ENCODE assay signal across 8 cellular contexts in the genomic region with DNA sequence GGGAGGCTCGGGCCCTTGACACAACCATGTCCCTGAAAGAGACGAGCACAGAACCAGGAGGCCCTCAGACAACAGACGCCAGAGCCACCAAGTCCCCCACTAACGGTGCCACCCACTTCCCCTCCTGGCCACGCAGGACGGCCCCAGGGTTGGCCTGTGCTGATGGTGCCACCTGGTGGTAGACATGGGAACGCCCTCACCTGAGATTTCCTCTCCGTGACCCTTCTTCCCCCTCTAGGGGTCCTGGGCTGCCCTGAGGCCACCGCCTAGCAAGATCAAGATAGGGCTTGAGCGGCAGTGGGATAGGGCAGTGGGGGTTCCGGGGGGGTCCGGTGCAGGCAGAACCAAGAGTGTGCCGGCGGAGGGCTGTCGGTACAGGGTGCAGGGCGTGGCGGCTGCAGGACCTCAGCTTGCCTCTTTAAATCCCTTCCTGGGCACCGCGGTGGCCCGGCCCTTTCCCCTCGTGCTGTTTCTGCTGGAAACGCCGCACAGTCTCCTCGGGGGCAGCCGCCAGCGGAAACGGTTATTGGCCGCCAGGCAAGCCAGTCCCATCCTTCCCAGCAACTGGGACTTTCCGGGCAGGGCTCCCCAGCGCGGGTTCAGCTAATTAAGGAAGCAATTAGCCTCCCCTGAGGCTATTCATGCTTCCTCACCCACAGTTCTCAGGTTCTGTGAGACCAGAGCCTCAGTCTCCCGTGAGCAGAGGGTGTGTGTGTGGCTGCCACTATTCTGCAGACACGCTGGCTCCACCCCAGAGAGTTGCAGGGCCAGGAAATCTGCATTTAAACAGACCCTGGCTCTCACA. TPM values are rescaled to one million over a fixed set of nuclear protein-coding genes. Genes with fewer than 3 reads are reported as not detected.
DNase-seq lines count a peak whose midpoint lies in the region; TF ChIP-seq lines count a peak whose summit lies in the region.

No MANE protein-coding gene starts in this region.

- TF ChIP-seq CTCF in HFF-Myc (IDR thresholded peaks at IDR 0.05; ENCODE audit: low read depth, low read length, missing control alignments): peak; percentile 96

- in situ Hi-C loops in G401 (cut with HindIII; ENCODE audit: low sequenced_read_pairs): no loop called here

- DNase-seq in G401 (ENCODE audit: low spot score) (peak; percentile 76), HFF-Myc (ENCODE audit: extremely low read depth, low read depth) (no peak), NCI-H2081 treated with DMSO at 0.1 percent for 48 hours (lab: John Stamatoyannopoulos, UW) (peak; percentile 5), kidney tubule cell (ENCODE audit: low spot score) (peak; percentile 72), NCI-H1048 (lab: John Stamatoyannopoulos, UW) (no peak)
- DNase-seq in activated CD4-positive, CD25-positive, alpha-beta regulatory T cell treated with anti-CD3 and anti-CD28 coated beads, Interleukin-2, amount 50 U/mL, for 16 hours (ENCODE audit: low read depth, low spot score): peak; percentile 71
- peak; percentile 78 for DNase-seq in central memory CD4-positive, alpha-beta T cell
- peak; percentile 74 to 88 for DNase-seq in stimulated activated CD4-positive, alpha-beta T cell treated with anti-CD3 and anti-CD28 coated beads, Interleukin-1b, Interleukin-23, amount 100 ng/mL, for 4 hours (ENCODE audit: low read depth in 2 of 2)

- H3K4me3 ChIP-seq in HFF-Myc (replicated peaks; ENCODE audit: low read depth, low read length): peak overlapping the region; percentile 34

RNA-seq across cellular contexts. Expression of gene NFAM1, which starts 5.5 kb away (rescaled TPM):
- 0.47 and 1.2 TPM in 2 replicates for total RNA-seq in G401 (2014; rRNA removed; shearing (Covaris generic))

Comparison
In these comparisons a context has a peak if more than half of its experiments do, and no peak if none do; other contexts are left out.
1. DNase-seq: peak in G401 (single experiment), NCI-H2081 treated with DMSO at 0.1 percent for 48 hours (single experiment), activated CD4-positive, CD25-positive, alpha-beta regulatory T cell treated with anti-CD3 and anti-CD28 coated beads, Interleukin-2, amount 50 U/mL, for 16 hours (single experiment), central memory CD4-positive, alpha-beta T cell (single experiment), kidney tubule cell (single experiment) and stimulated activated CD4-positive, alpha-beta T cell treated with anti-CD3 and anti-CD28 coated beads, Interleukin-1b, Interleukin-23, amount 100 ng/mL, for 4 hours (2 of 2); none in HFF-Myc (single experiment) and NCI-H1048 (single experiment).